ENCODE assay signal across 14 cellular contexts in the genomic region with DNA sequence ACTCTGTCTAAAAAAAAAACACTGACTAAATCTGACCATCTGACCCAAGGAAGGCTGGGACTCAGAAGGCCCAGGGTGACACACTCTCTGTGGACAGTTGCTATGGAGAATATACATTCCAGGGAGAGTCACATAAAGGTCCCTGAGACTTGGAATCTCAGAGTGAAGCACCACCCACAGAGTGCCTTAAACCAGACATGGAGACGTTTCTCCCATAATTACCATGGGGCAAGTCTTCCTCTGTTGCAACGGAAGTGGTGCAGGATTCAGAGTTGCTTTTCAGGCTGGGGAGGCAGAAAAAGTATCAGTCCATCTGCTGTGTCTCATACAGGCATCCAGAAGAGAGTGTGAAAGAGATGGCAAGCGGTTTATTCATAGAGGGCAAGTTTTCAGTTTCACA. TPM values are rescaled to one million over a fixed set of nuclear protein-coding genes. Genes with fewer than 3 reads are reported as not detected.
A peak's percentile ranks its signal among the peaks of the same experiment; 100 is the strongest.
DNase-seq lines count a peak whose midpoint lies in the region; FAIRE-seq and TF ChIP-seq lines count a peak whose summit lies in the region.
"Had no signal": no experiment of that assay in that cellular context is flagged by ENCODE, and none has a peak within 500 bp of the region (broad histone marks: within the 10 kb centered on the region; RNA-seq: fewer than 3 reads in every experiment).

No MANE protein-coding gene starts in this region.

- no peak overlapping the region for H2BK5ac ChIP-seq in mesendoderm (ENCODE audit: low read length)

- no peaks in the 10 kb centered on the region for H3K79me2 ChIP-seq in mesendoderm (ENCODE audit: control insufficient read depth, insufficient read depth, low read length)

- TF ChIP-seq CTCF in tibial artery (IDR thresholded peaks at IDR 0.05) (no peak), vagina (IDR thresholded peaks at IDR 0.05) (no peak)

- H4K8ac ChIP-seq in mesendoderm (ENCODE audit: low read depth, low read length), result no peak overlapping the region

- no peak overlapping the region for H3K27ac ChIP-seq in BLaER1 treated with 17β-estradiol and CSF1 and Interleukin-3, amounts not matched to agents 10 nM and 100 nM
- H3K27ac ChIP-seq in mesendoderm (ENCODE audit: low read depth, low read length) (no peak overlapping the region), tibial artery (no peak overlapping the region), vagina (no peak overlapping the region)

- FAIRE-seq in H54 (lab: Jason Lieb, UNC), result no peak
- FAIRE-seq: GM12891, keratinocyte had no signal

- no peak overlapping the region for H3K4ac ChIP-seq in mesendoderm (ENCODE audit: low read depth, low read length)

- H3K23ac ChIP-seq in mesendoderm (ENCODE audit: low read length), result no peak overlapping the region

- H3K9ac ChIP-seq in BLaER1 treated with 17β-estradiol and CSF1 and Interleukin-3, amounts not matched to agents 10 nM and 100 nM, result no peak overlapping the region
- H3K9ac ChIP-seq in mesendoderm (ENCODE audit: low read length), result no peak overlapping the region

- no peaks in the 10 kb centered on the region for H3K9me3 ChIP-seq in BLaER1 treated with 17β-estradiol and CSF1 and Interleukin-3, amounts not matched to agents 10 nM and 100 nM (replicated peaks in 1 of 11)
- no peaks in the 10 kb centered on the region for H3K9me3 ChIP-seq in tibial artery
- no peaks in the 10 kb centered on the region for H3K9me3 ChIP-seq in vagina

- H3K4me2 ChIP-seq in BLaER1 treated with 17β-estradiol and CSF1 and Interleukin-3, amounts not matched to agents 10 nM and 100 nM, result peak overlapping the region in 10 of 11 experiments; percentile 6 to 51 (median 28); a peak in 10 of 22 replicates
- H3K4me2 ChIP-seq in mesendoderm (ENCODE audit: low read length), result no peak overlapping the region

- no peak overlapping the region for H2BK120ac ChIP-seq in mesendoderm (ENCODE audit: low read depth, low read length)

- H2BK15ac ChIP-seq in mesendoderm (replicated peaks; ENCODE audit: low read depth), result no peak overlapping the region

- no peaks in the 10 kb centered on the region for H3K36me3 ChIP-seq in BLaER1 treated with 17β-estradiol and CSF1 and Interleukin-3, amounts not matched to agents 10 nM and 100 nM
- H3K36me3 ChIP-seq in mesendoderm (ENCODE audit: control insufficient read depth, insufficient read depth, low read length), result no peaks in the 10 kb centered on the region
- no peaks in the 10 kb centered on the region for H3K36me3 ChIP-seq in tibial artery
- no peaks in the 10 kb centered on the region for H3K36me3 ChIP-seq in vagina

- no peak overlapping the region for H2AK5ac ChIP-seq in mesendoderm (ENCODE audit: low read length)

- intact Hi-C loops in tibial artery (cut with DNase I; ENCODE audit: low total_unique reads) (no loop called here), vagina (cut with DNase I) (no loop called here)

- H3K18ac ChIP-seq in mesendoderm (ENCODE audit: low read length), result no peak overlapping the region

- peak; percentile 6 for DNase-seq in H54 (ENCODE audit: insufficient read length, low spot score)
- peak; percentile 12 for DNase-seq in RKO (ENCODE audit: low spot score)
- peak; percentile 28 for DNase-seq in mesendoderm
- DNase-seq in stimulated activated CD4-positive, alpha-beta T cell treated with anti-CD3 and anti-CD28 coated beads, Interleukin-1b, Interleukin-23, amount 100 ng/mL, for 48 hours, result no peak
- DNase-seq in tibial artery, result no peak
- no peak for DNase-seq in vagina (ENCODE audit: extremely low spot score in 2 of 2)
- no peak for DNase-seq in NCI-H446 (lab: John Stamatoyannopoulos, UW)
- DNase-seq: activated CD8-positive, alpha-beta memory T cell treated with anti-CD3 and anti-CD28 coated beads, Interleukin-2, amount 10 ng/mL, durations not matched to agents 7 days and 5 days; NCI-H1048 had no signal

- H3K4me1 ChIP-seq in BLaER1 treated with 17β-estradiol and CSF1 and Interleukin-3, amounts not matched to agents 10 nM and 100 nM, result peaks cover 0 to 19% (median 9%) of the 10 kb centered on the region in 10 experiments; a peak in 16 of 20 replicates
- no peaks in the 10 kb centered on the region for H3K4me1 ChIP-seq in mesendoderm (ENCODE audit: control insufficient read depth, low read depth, low read length)
- no peaks in the 10 kb centered on the region for H3K4me1 ChIP-seq in tibial artery
- no peaks in the 10 kb centered on the region for H3K4me1 ChIP-seq in vagina

- no peak overlapping the region for H4K5ac ChIP-seq in mesendoderm (ENCODE audit: low read length)

- no CpG with 5 or more reads among the region's 3 CpGs for WGBS in mesendoderm (ENCODE audit: extremely low coverage, insufficient coverage, low lambda C conversion rate)

- no peaks in the 10 kb centered on the region for H3K27me3 ChIP-seq in BLaER1 treated with 17β-estradiol and CSF1 and Interleukin-3, amounts not matched to agents 10 nM and 100 nM
- H3K27me3 ChIP-seq in mesendoderm (ENCODE audit: insufficient read depth, low read length, poor library complexity) (no peaks in the 10 kb centered on the region), tibial artery (no peaks in the 10 kb centered on the region), vagina (no peaks in the 10 kb centered on the region)

- no peaks in the 10 kb centered on the region for H4K20me1 ChIP-seq in BLaER1 treated with 17β-estradiol and CSF1 and Interleukin-3, amounts not matched to agents 10 nM and 100 nM

- TF ChIP-seq POLR2A in H54 (IDR thresholded peaks at IDR 0.05; ENCODE audit: low read depth, low read length) (no peak), vagina (IDR thresholded peaks at IDR 0.05) (no peak)

- no peaks in the 10 kb centered on the region for H3K79me1 ChIP-seq in mesendoderm (ENCODE audit: low read length)

- no peak overlapping the region for H3K4me3 ChIP-seq in BLaER1 treated with 17β-estradiol and CSF1 and Interleukin-3, amounts not matched to agents 10 nM and 100 nM
- H3K4me3 ChIP-seq in mesendoderm (ENCODE audit: low read length) (no peak overlapping the region), tibial artery (no peak overlapping the region), vagina (no peak overlapping the region)

- H3K56ac ChIP-seq in mesendoderm (ENCODE audit: low read length), result no peak overlapping the region

RNA-seq across cellular contexts. Expression of a gene that starts 58.7 kb away (rescaled TPM):
- not detected for polyA plus RNA-seq in mesendoderm (2013, experiment 1 of 2)
- polyA plus RNA-seq in mesendoderm (2013, experiment 2 of 2), result not detected
- not detected for total RNA-seq in vagina
- total RNA-seq: activated CD8-positive, alpha-beta memory T cell treated with anti-CD3 and anti-CD28 coated beads, Interleukin-2, amount 10 ng/mL, durations not matched to agents 7 days and 5 days; osteocyte had no signal
- polyA plus RNA-seq: CD14-positive monocyte had no signal

Comparison
In these comparisons a context has a peak if more than half of its experiments do, and no peak if none do; other contexts are left out.
1. DNase-seq: peak in H54 (single experiment), RKO (single experiment) and mesendoderm (single experiment); none in stimulated activated CD4-positive, alpha-beta T cell treated with anti-CD3 and anti-CD28 coated beads, Interleukin-1b, Interleukin-23, amount 100 ng/mL, for 48 hours (single experiment), tibial artery (0 of 2), vagina (0 of 2) and NCI-H446 (0 of 2).